ENCODE assay signal across 42 cellular contexts in genomic region chr17:74732042-74732846, GRCh38. TPM values are rescaled to one million over a fixed set of nuclear protein-coding genes. Genes with fewer than 3 reads are reported as not detected.
"Had no signal": no experiment of that assay in that cellular context is flagged by ENCODE, and none has a peak within 500 bp of the region (broad histone marks: within the 10 kb centered on the region; RNA-seq: fewer than 3 reads in every experiment).

No MANE protein-coding gene starts in this region.

- H3K4me3 Mint-ChIP-seq: activated B cell treated with CpG ODN at 0.5 μM for 24 hours; activated CD4-positive, alpha-beta memory T cell treated with anti-CD3 and anti-CD28 coated beads for 36 hours; activated naive CD4-positive, alpha-beta T cell treated with anti-CD3 and anti-CD28 coated beads for 36 hours; activated T-cell treated with anti-CD3 and anti-CD28 coated beads, Interleukin-2, amount 50 U/mL, for 4 hours; activated T-helper 1 cell treated with anti-CD3 and anti-CD28 coated beads, Interleukin-12 subunit alpha, Interleukin-12 subunit beta, Interleukin-2, Interleukin-4 antibody, amounts not matched to agents 30 ng/mL and 10 ng/mL and 1 ng/mL, durations not matched to agents 14 hours and 24 hours and 36 hours had no signal

- H3K4me1 ChIP-seq: breast epithelium had no signal

- H3K9me3 ChIP-seq: adrenal gland, body of pancreas, breast epithelium had no signal

- H3K27ac ChIP-seq: adrenal gland, body of pancreas, breast epithelium, PC-9, RWPE1, VCaP had no signal

- H3K27me3 Mint-ChIP-seq: activated B cell treated with CpG ODN at 0.5 μM for 24 hours; activated CD4-positive, alpha-beta memory T cell treated with anti-CD3 and anti-CD28 coated beads for 36 hours had no signal

- H3K36me3 ChIP-seq: adrenal gland, breast epithelium had no signal

- H3K27ac Mint-ChIP-seq: activated B cell treated with CpG ODN at 0.5 μM for 24 hours; activated CD4-positive, alpha-beta memory T cell treated with anti-CD3 and anti-CD28 coated beads for 36 hours; activated naive CD4-positive, alpha-beta T cell treated with anti-CD3 and anti-CD28 coated beads for 36 hours; activated naive CD4-positive, alpha-beta T cell treated with anti-CD3 and anti-CD28 coated beads, Interleukin-2, amount 50 U/mL, for 72 hours; activated T-helper 1 cell treated with anti-CD3 and anti-CD28 coated beads, Interleukin-12 subunit alpha, Interleukin-12 subunit beta, Interleukin-2, Interleukin-4 antibody, amounts not matched to agents 30 ng/mL and 10 ng/mL and 1 ng/mL, durations not matched to agents 14 hours and 24 hours and 36 hours had no signal

- H3K9me3 Mint-ChIP-seq: activated B cell treated with CpG ODN at 0.5 μM for 24 hours; activated CD4-positive, alpha-beta memory T cell treated with anti-CD3 and anti-CD28 coated beads for 36 hours; activated naive CD4-positive, alpha-beta T cell treated with anti-CD3 and anti-CD28 coated beads for 36 hours; activated naive CD4-positive, alpha-beta T cell treated with anti-CD3 and anti-CD28 coated beads, Interleukin-2, amount 50 U/mL, for 72 hours; activated T-cell treated with anti-CD3 and anti-CD28 coated beads, Interleukin-2, amount 50 U/mL, for 4 hours; activated T-helper 1 cell treated with anti-CD3 and anti-CD28 coated beads, Interleukin-12 subunit alpha, Interleukin-12 subunit beta, Interleukin-2, Interleukin-4 antibody, amounts not matched to agents 30 ng/mL and 10 ng/mL and 1 ng/mL, durations not matched to agents 14 hours and 24 hours and 36 hours had no signal

- ATAC-seq: activated naive CD4-positive, alpha-beta T cell treated with anti-CD3 and anti-CD28 coated beads, Interleukin-2, amount 50 U/mL, for 72 hours; activated T-cell treated with anti-CD3 and anti-CD28 coated beads, Interleukin-2, amount 50 U/mL, for 4 hours; body of pancreas; Right ventricle myocardium inferior had no signal

- DNase-seq: activated B cell treated with CpG ODN at 0.5 μM for 24 hours; activated CD4-positive, alpha-beta memory T cell treated with anti-CD3 and anti-CD28 coated beads for 36 hours; activated CD4-positive, alpha-beta T cell treated with anti-CD3 and anti-CD28 coated beads for 4 hours; activated CD4-positive, alpha-beta T cell treated with anti-CD3 and anti-CD28 coated beads, Interleukin-2, amount 50 U/mL, for 1 hour; activated CD4-positive, CD25-positive, alpha-beta regulatory T cell treated with anti-CD3 and anti-CD28 coated beads, Interleukin-2, amount 50 U/mL, for 72 hours; activated CD8-positive, alpha-beta memory T cell treated with anti-CD3 and anti-CD28 coated beads, Interleukin-2, amount 50 U/mL, for 4 hours; activated gamma-delta T cell treated with Interleukin-2 at 50 U/mL for 16 hours; activated naive CD4-positive, alpha-beta T cell treated with anti-CD3 and anti-CD28 coated beads for 36 hours; activated T-cell treated with anti-CD3 and anti-CD28 coated beads for 4 hours; activated T-cell treated with anti-CD3 and anti-CD28 coated beads, Interleukin-2, amount 50 U/mL, for 4 hours; adrenal gland; body of pancreas; caudate nucleus; cerebellar nuclear complex; MM.1S; MV-4-11; NCI-H1092 treated with DMSO at 0.1 percent for 48 hours; NCI-H1417; NCI-H146; NCI-H187; NCI-H2029 treated with DMSO at 0.1 percent for 48 hours; NCI-H2107; NCI-H2171; NCI-H510A; NCI-H526; NCI-H748 treated with DMSO at 0.1 percent for 48 hours; NK-92 treated with Interleukin-12 subunit alpha and Interleukin-12 subunit beta, amount 100 ng/mL, for 24 hours; PC-9; SIG-M5; SW 1271; T-helper 1 cell; T-helper 2 cell; T-helper 9 cell had no signal

- H3K4me3 ChIP-seq: adrenal gland, body of pancreas, breast epithelium, PC-9 had no signal

- FAIRE-seq: astrocyte, RCC 7860 had no signal

- H3K4me2 ChIP-seq: PC-9 had no signal

- H2AFZ ChIP-seq: PC-9 had no signal

- H3K36me3 Mint-ChIP-seq: activated CD4-positive, alpha-beta memory T cell treated with anti-CD3 and anti-CD28 coated beads for 36 hours; activated naive CD4-positive, alpha-beta T cell treated with anti-CD3 and anti-CD28 coated beads, Interleukin-2, amount 50 U/mL, for 72 hours had no signal

RNA-seq across cellular contexts. Expression of gene RAB37, which starts 4.8 kb away (rescaled TPM):
- total RNA-seq: PC-9 had no signal

RNA-seq across cellular contexts. Expression of gene CD300LF, which starts 19.5 kb away (rescaled TPM):
- total RNA-seq: activated CD4-positive, alpha-beta memory T cell treated with anti-CD3 and anti-CD28 coated beads for 36 hours; activated naive CD4-positive, alpha-beta T cell treated with anti-CD3 and anti-CD28 coated beads for 36 hours; activated naive CD4-positive, alpha-beta T cell treated with anti-CD3 and anti-CD28 coated beads, Interleukin-2, amount 50 U/mL, for 72 hours; activated T-cell treated with anti-CD3 and anti-CD28 coated beads, Interleukin-2, amount 50 U/mL, for 4 hours; activated T-helper 1 cell treated with anti-CD3 and anti-CD28 coated beads, Interleukin-12 subunit alpha, Interleukin-12 subunit beta, Interleukin-2, Interleukin-4 antibody, amounts not matched to agents 30 ng/mL and 10 ng/mL and 1 ng/mL, durations not matched to agents 14 hours and 24 hours and 36 hours; astrocyte; body of pancreas; OCI-LY7; PC-9 had no signal
